In genomic region chr7:96121752-96122151, GRCh38 we compare ENCODE assay signal across 25 cellular contexts.
"Had no signal": no experiment of that assay in that cellular context is flagged by ENCODE, and none has a peak within 500 bp of the region (broad histone marks: within the 10 kb centered on the region; RNA-seq: fewer than 3 reads in every experiment).

No MANE protein-coding gene starts in this region.

- H3K9me3 ChIP-seq: colonic mucosa, esophagus muscularis mucosa, pancreas, thyroid gland, upper lobe of right lung had no signal

- H3K4me1 Mint-ChIP-seq: activated naive CD8-positive, alpha-beta T cell treated with anti-CD3 and anti-CD28 coated beads, Interleukin-2, amount 10 ng/mL, durations not matched to agents 7 days and 5 days had no signal

- H3K4me3 ChIP-seq: colonic mucosa, dorsolateral prefrontal cortex, esophagus muscularis mucosa, hepatocyte, pancreas, thyroid gland, upper lobe of right lung had no signal

- H3K4me1 ChIP-seq: colonic mucosa, pancreas, thyroid gland, upper lobe of right lung had no signal

- H3K4me3 Mint-ChIP-seq: activated naive CD8-positive, alpha-beta T cell treated with anti-CD3 and anti-CD28 coated beads, Interleukin-2, amount 10 ng/mL, durations not matched to agents 7 days and 5 days; activated T-cell treated with anti-CD3 and anti-CD28 coated beads, Interleukin-2, amount 50 U/mL, for 4 hours; effector memory CD8-positive, alpha-beta T cell; nephron; stimulated activated naive CD8-positive, alpha-beta T cell treated with anti-CD3 and anti-CD28 coated beads, Interleukin-15, Interleukin-2, amounts not matched to agents 100 ng/mL and 50 ng/mL, for 24 hours; T-helper 2 cell treated with Interferon-gamma antibody and Interleukin-4, amounts not matched to agents 5 μg/mL and 100 μg/mL, for 36 hours had no signal

- H3K9me3 Mint-ChIP-seq: activated naive CD8-positive, alpha-beta T cell treated with anti-CD3 and anti-CD28 coated beads, Interleukin-2, amount 10 ng/mL, durations not matched to agents 7 days and 5 days; activated T-cell treated with anti-CD3 and anti-CD28 coated beads, Interleukin-2, amount 50 U/mL, for 4 hours; effector memory CD8-positive, alpha-beta T cell; nephron; stimulated activated naive CD8-positive, alpha-beta T cell treated with anti-CD3 and anti-CD28 coated beads, Interleukin-15, Interleukin-2, amounts not matched to agents 100 ng/mL and 50 ng/mL, for 24 hours; T-helper 2 cell treated with Interferon-gamma antibody and Interleukin-4, amounts not matched to agents 5 μg/mL and 100 μg/mL, for 36 hours had no signal

- DNase-seq: activated CD4-positive, alpha-beta T cell treated with anti-CD3 and anti-CD28 coated beads for 1 hour; activated CD4-positive, alpha-beta T cell treated with anti-CD3 and anti-CD28 coated beads, Interleukin-2, amount 50 U/mL, for 4 hours; activated CD8-positive, alpha-beta memory T cell treated with anti-CD3 and anti-CD28 coated beads for 24 hours; activated CD8-positive, alpha-beta memory T cell treated with anti-CD3 and anti-CD28 coated beads, Interleukin-2, amount 50 U/mL, for 4 hours; activated naive CD4-positive, alpha-beta T cell treated with Interleukin-2 at 50 U/mL for 16 hours; activated naive CD8-positive, alpha-beta T cell treated with anti-CD3 and anti-CD28 coated beads, Interleukin-2, amount 10 ng/mL, durations not matched to agents 7 days and 5 days; activated T-cell treated with anti-CD3 and anti-CD28 coated beads, Interleukin-2, amount 50 U/mL, for 4 hours; amniotic stem cell; colonic mucosa; dorsolateral prefrontal cortex; effector memory CD8-positive, alpha-beta T cell; glutamatergic neuron; left ventricle myocardium superior; mammary epithelial cell; pancreas; right cardiac atrium; stimulated activated CD4-positive, alpha-beta T cell treated with anti-CD3 and anti-CD28 coated beads, Interleukin-1b, Interleukin-23, amount 100 ng/mL, for 48 hours; substantia nigra; thyroid gland; upper lobe of right lung had no signal

- H3K27me3 ChIP-seq: colonic mucosa, dorsolateral prefrontal cortex, esophagus muscularis mucosa, hepatocyte, pancreas, thyroid gland, upper lobe of right lung had no signal

- H3K27ac ChIP-seq: colonic mucosa, dorsolateral prefrontal cortex, esophagus muscularis mucosa, pancreas, thyroid gland, upper lobe of right lung had no signal

- H3K36me3 ChIP-seq: colonic mucosa had no signal

- H3K27ac Mint-ChIP-seq: activated naive CD8-positive, alpha-beta T cell treated with anti-CD3 and anti-CD28 coated beads, Interleukin-2, amount 10 ng/mL, durations not matched to agents 7 days and 5 days; effector memory CD8-positive, alpha-beta T cell; stimulated activated naive CD8-positive, alpha-beta T cell treated with anti-CD3 and anti-CD28 coated beads, Interleukin-15, Interleukin-2, amounts not matched to agents 100 ng/mL and 50 ng/mL, for 24 hours; T-helper 2 cell treated with Interferon-gamma antibody and Interleukin-4, amounts not matched to agents 5 μg/mL and 100 μg/mL, for 36 hours had no signal

- H3K27me3 Mint-ChIP-seq: activated naive CD8-positive, alpha-beta T cell treated with anti-CD3 and anti-CD28 coated beads, Interleukin-2, amount 10 ng/mL, durations not matched to agents 7 days and 5 days; effector memory CD8-positive, alpha-beta T cell; stimulated activated naive CD8-positive, alpha-beta T cell treated with anti-CD3 and anti-CD28 coated beads, Interleukin-15, Interleukin-2, amounts not matched to agents 100 ng/mL and 50 ng/mL, for 24 hours had no signal
